ENCODE assay signal across 8 cellular contexts in the genomic region with DNA sequence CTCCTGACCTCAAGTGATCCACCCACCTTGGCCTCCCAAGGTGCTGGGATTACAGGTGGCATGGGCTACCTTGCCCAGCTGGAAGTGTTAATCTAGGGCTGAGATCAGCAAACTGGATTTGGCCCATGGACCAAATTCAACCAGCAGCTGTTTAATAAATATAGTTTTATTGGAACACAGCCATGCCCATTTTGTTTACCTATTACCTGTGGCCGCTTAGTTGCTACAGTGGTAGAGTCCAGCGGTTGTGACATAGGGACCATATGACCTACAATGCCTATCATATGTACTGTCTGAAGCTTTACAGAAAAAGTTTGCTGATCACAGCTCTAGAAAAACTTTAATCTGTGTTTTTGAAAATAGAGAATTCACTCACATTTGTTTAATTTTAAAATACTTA.
"Had no signal": no experiment of that assay in that cellular context is flagged by ENCODE, and none has a peak within 500 bp of the region (broad histone marks: within the 10 kb centered on the region; RNA-seq: fewer than 3 reads in every experiment).

No MANE protein-coding gene starts in this region.

- H3K4me3 ChIP-seq: GM23248, HAP-1, K562 had no signal

- DNase-seq: GM23248, GOT3, H7, HFFc6, IMR-90 had no signal

- ATAC-seq: HCT116, K562 had no signal
